ENCODE assay signal across 17 cellular contexts in genomic region chr14:52325632-52326031, GRCh38. TPM values are rescaled to one million over a fixed set of nuclear protein-coding genes. Genes with fewer than 3 reads are reported as not detected.
DNase-seq lines count a peak whose midpoint lies in the region; ATAC-seq and TF ChIP-seq lines count a peak whose summit lies in the region.
"Had no signal": no experiment of that assay in that cellular context is flagged by ENCODE, and none has a peak within 500 bp of the region (broad histone marks: within the 10 kb centered on the region; RNA-seq: fewer than 3 reads in every experiment).

No MANE protein-coding gene starts in this region.

- H3K4me3 Mint-ChIP-seq in T-helper 1 cell treated with Interleukin-12 subunit alpha and Interleukin-12 subunit beta and Interleukin-4 antibody, amounts not matched to agents 30 μg/mL and 1 μg/mL, for 36 hours = peak overlapping the region; percentile 86
- peak overlapping the region; percentile 78 for H3K4me3 Mint-ChIP-seq in activated naive CD8-positive, alpha-beta T cell treated with anti-CD3 and anti-CD28 coated beads, Interleukin-2, amount 10 ng/mL, durations not matched to agents 7 days and 5 days
- peak overlapping the region; percentile 100 for H3K4me3 Mint-ChIP-seq in natural killer cell treated with Interleukin-12 subunit alpha and Interleukin-12 subunit beta and Interleukin-15 and Interleukin-18, amount 100 ng/mL, for 72 hours
- H3K4me3 Mint-ChIP-seq: nephron progenitor cell had no signal

- H3K27ac ChIP-seq in KOPT-K1 (ENCODE audit: low read depth, low read length, poor library complexity, severe bottlenecking) = peak overlapping the region; percentile 44
- H3K27ac ChIP-seq: body of pancreas, lower lobe of right lung, upper lobe of right lung had no signal

- peaks cover 79% of the 10 kb centered on the region for H3K4me1 Mint-ChIP-seq in T-helper 1 cell treated with Interleukin-12 subunit alpha and Interleukin-12 subunit beta and Interleukin-4 antibody, amounts not matched to agents 30 μg/mL and 1 μg/mL, for 36 hours (ENCODE audit: low read depth)
- peaks cover 73% of the 10 kb centered on the region for H3K4me1 Mint-ChIP-seq in activated naive CD8-positive, alpha-beta T cell treated with anti-CD3 and anti-CD28 coated beads, Interleukin-2, amount 10 ng/mL, durations not matched to agents 7 days and 5 days
- peaks cover 59 to 86% of the 10 kb centered on the region in 2 donors for H3K4me1 Mint-ChIP-seq in natural killer cell treated with Interleukin-12 subunit alpha and Interleukin-12 subunit beta and Interleukin-15 and Interleukin-18, amount 100 ng/mL, for 72 hours (ENCODE audit: low read depth in 2 of 2)

- DNase-seq in T-helper 1 cell (no peak), NCI-H2196 treated with DMSO at 0.1 percent for 48 hours (lab: John Stamatoyannopoulos, UW; ENCODE audit: unreplicated experiment) (no peak)
- DNase-seq in activated naive CD8-positive, alpha-beta T cell treated with anti-CD3 and anti-CD28 coated beads, Interleukin-2, amount 10 ng/mL, durations not matched to agents 7 days and 5 days = no peak
- DNase-seq in natural killer cell treated with Interleukin-12 subunit alpha and Interleukin-12 subunit beta and Interleukin-15 and Interleukin-18, amount 100 ng/mL, for 72 hours (ENCODE audit: low spot score) = no peak
- no peak for DNase-seq in stimulated activated CD4-positive, alpha-beta T cell treated with anti-CD3 and anti-CD28 coated beads, Interleukin-4, amount 100 ng/mL, for 4 hours
- DNase-seq: Caco-2, lower lobe of right lung, NCI-H2171, nephron progenitor cell, upper lobe of right lung had no signal

- no peak for ATAC-seq in activated naive CD8-positive, alpha-beta T cell treated with anti-CD3 and anti-CD28 coated beads, Interleukin-2, amount 10 ng/mL, durations not matched to agents 7 days and 5 days (ENCODE audit: low read depth)
- no peak for ATAC-seq in natural killer cell treated with Interleukin-12 subunit alpha and Interleukin-12 subunit beta and Interleukin-15 and Interleukin-18, amount 100 ng/mL, for 72 hours
- no peak for ATAC-seq in SK-N-SH treated with all-trans-retinoic acid at 6 μM for 48 hours
- ATAC-seq: body of pancreas had no signal

- peaks cover 80% of the 10 kb centered on the region for H3K36me3 Mint-ChIP-seq in T-helper 1 cell treated with Interleukin-12 subunit alpha and Interleukin-12 subunit beta and Interleukin-4 antibody, amounts not matched to agents 30 μg/mL and 1 μg/mL, for 36 hours (ENCODE audit: low read depth)
- H3K36me3 Mint-ChIP-seq in activated naive CD8-positive, alpha-beta T cell treated with anti-CD3 and anti-CD28 coated beads, Interleukin-2, amount 10 ng/mL, durations not matched to agents 7 days and 5 days = peaks cover 79% of the 10 kb centered on the region
- H3K36me3 Mint-ChIP-seq in natural killer cell treated with Interleukin-12 subunit alpha and Interleukin-12 subunit beta and Interleukin-15 and Interleukin-18, amount 100 ng/mL, for 72 hours = peaks cover 71% of the 10 kb centered on the region

- H3K27ac Mint-ChIP-seq in T-helper 1 cell treated with Interleukin-12 subunit alpha and Interleukin-12 subunit beta and Interleukin-4 antibody, amounts not matched to agents 30 μg/mL and 1 μg/mL, for 36 hours = peak overlapping the region; percentile 65
- peak overlapping the region; percentile 71 for H3K27ac Mint-ChIP-seq in activated naive CD8-positive, alpha-beta T cell treated with anti-CD3 and anti-CD28 coated beads, Interleukin-2, amount 10 ng/mL, durations not matched to agents 7 days and 5 days
- peak overlapping the region; percentile 98 for H3K27ac Mint-ChIP-seq in natural killer cell treated with Interleukin-12 subunit alpha and Interleukin-12 subunit beta and Interleukin-15 and Interleukin-18, amount 100 ng/mL, for 72 hours
- H3K27ac Mint-ChIP-seq: nephron progenitor cell had no signal

- H3K36me3 ChIP-seq in KOPT-K1 (ENCODE audit: insufficient read depth, low read length) = no peaks in the 10 kb centered on the region
- H3K36me3 ChIP-seq: lower lobe of right lung, upper lobe of right lung had no signal

- peaks cover 20% of the 10 kb centered on the region for H3K9me3 Mint-ChIP-seq in T-helper 1 cell treated with Interleukin-12 subunit alpha and Interleukin-12 subunit beta and Interleukin-4 antibody, amounts not matched to agents 30 μg/mL and 1 μg/mL, for 36 hours
- peaks cover 10% of the 10 kb centered on the region for H3K9me3 Mint-ChIP-seq in activated naive CD8-positive, alpha-beta T cell treated with anti-CD3 and anti-CD28 coated beads, Interleukin-2, amount 10 ng/mL, durations not matched to agents 7 days and 5 days
- H3K9me3 Mint-ChIP-seq in natural killer cell treated with Interleukin-12 subunit alpha and Interleukin-12 subunit beta and Interleukin-15 and Interleukin-18, amount 100 ng/mL, for 72 hours = peaks cover 9% of the 10 kb centered on the region

- no peaks in the 10 kb centered on the region for H3K27me3 Mint-ChIP-seq in T-helper 1 cell treated with Interleukin-12 subunit alpha and Interleukin-12 subunit beta and Interleukin-4 antibody, amounts not matched to agents 30 μg/mL and 1 μg/mL, for 36 hours (ENCODE audit: low read depth)
- H3K27me3 Mint-ChIP-seq in activated naive CD8-positive, alpha-beta T cell treated with anti-CD3 and anti-CD28 coated beads, Interleukin-2, amount 10 ng/mL, durations not matched to agents 7 days and 5 days = no peaks in the 10 kb centered on the region
- H3K27me3 Mint-ChIP-seq in natural killer cell treated with Interleukin-12 subunit alpha and Interleukin-12 subunit beta and Interleukin-15 and Interleukin-18, amount 100 ng/mL, for 72 hours = no peaks in the 10 kb centered on the region

- peaks cover 37% of the 10 kb centered on the region for H3K9me3 ChIP-seq in KOPT-K1 (ENCODE audit: insufficient read depth, low read length, poor library complexity, severe bottlenecking)
- H3K9me3 ChIP-seq: body of pancreas, lower lobe of right lung, upper lobe of right lung had no signal

- POLR2A ChIA-PET in activated naive CD8-positive, alpha-beta T cell treated with anti-CD3 and anti-CD28 coated beads, Interleukin-2, amount 10 ng/mL, durations not matched to agents 7 days and 5 days (lab: Charles Lee) = interaction anchor here (1.0 to 4.1 kb wide), 8 partner anchors 8 to 80 kb away, joined by 3 to 45 read pairs (median 4); partner anchors contain the start of gene PTGER2

TF ChIP-seq in SK-N-SH treated with all-trans-retinoic acid at 6 μM for 48 hours, 23 proteins besides CTCF, POLR2A, EP300 and RAD21:
- TF ChIP-seq ZFP30 (CRISPR knock-in tag; IDR thresholded peaks at IDR 0.05) = no peak
- no peak for TF ChIP-seq ZC3H10 (CRISPR knock-in tag; IDR thresholded peaks at IDR 0.05)
- TF ChIP-seq ARNTL (CRISPR knock-in tag; IDR thresholded peaks at IDR 0.05; ENCODE audit: borderline replicate concordance, low read depth) = no peak
- TF ChIP-seq ZFP3 (CRISPR knock-in tag; IDR thresholded peaks at IDR 0.05) = no peak
- no peak for TF ChIP-seq BACH2 (CRISPR knock-in tag; IDR thresholded peaks at IDR 0.05; ENCODE audit: borderline replicate concordance)
- TF ChIP-seq ISL1 (CRISPR knock-in tag; IDR thresholded peaks at IDR 0.05) = no peak
- TF ChIP-seq GLIS3 (CRISPR knock-in tag; IDR thresholded peaks at IDR 0.05) = no peak
- TF ChIP-seq CSDC2 (CRISPR knock-in tag; IDR thresholded peaks at IDR 0.05) = no peak
- no peak for TF ChIP-seq ZNF565 (CRISPR knock-in tag; conservative IDR thresholded peaks at IDR 0.05; ENCODE audit: low read depth)
- TF ChIP-seq, protein P1, sequence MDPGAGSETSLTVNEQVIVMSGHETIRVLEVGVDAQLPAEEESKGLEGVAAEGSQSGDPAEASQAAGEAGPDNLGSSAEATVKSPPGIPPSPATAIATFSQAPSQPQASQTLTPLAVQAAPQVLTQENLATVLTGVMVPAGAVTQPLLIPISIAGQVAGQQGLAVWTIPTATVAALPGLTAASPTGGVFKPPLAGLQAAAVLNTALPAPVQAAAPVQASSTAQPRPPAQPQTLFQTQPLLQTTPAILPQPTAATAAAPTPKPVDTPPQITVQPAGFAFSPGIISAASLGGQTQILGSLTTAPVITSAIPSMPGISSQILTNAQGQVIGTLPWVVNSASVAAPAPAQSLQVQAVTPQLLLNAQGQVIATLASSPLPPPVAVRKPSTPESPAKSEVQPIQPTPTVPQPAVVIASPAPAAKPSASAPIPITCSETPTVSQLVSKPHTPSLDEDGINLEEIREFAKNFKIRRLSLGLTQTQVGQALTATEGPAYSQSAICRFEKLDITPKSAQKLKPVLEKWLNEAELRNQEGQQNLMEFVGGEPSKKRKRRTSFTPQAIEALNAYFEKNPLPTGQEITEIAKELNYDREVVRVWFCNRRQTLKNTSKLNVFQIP (CRISPR knock-in tag; IDR thresholded peaks at IDR 0.05; ENCODE audit: borderline replicate concordance, low read depth) = no peak
- TF ChIP-seq ZNF70 (CRISPR knock-in tag; IDR thresholded peaks at IDR 0.05) = no peak
TF ChIP-seq in SK-N-SH treated with all-trans-retinoic acid at 6 μM for 48 hours: peak in this region for 0.

RNA-seq across cellular contexts. Expression of gene PTGER2, which starts 11.5 kb away (rescaled TPM):
- 100 to 1,000 TPM; 115 to 119 TPM for total RNA-seq in activated naive CD8-positive, alpha-beta T cell treated with anti-CD3 and anti-CD28 coated beads, Interleukin-2, amount 10 ng/mL, durations not matched to agents 7 days and 5 days
- 10 to 100 TPM; 94.5 to 96.0 TPM for total RNA-seq in natural killer cell treated with Interleukin-12 subunit alpha and Interleukin-12 subunit beta and Interleukin-15 and Interleukin-18, amount 100 ng/mL, for 72 hours
- total RNA-seq: A172, HT1080 had no signal

RNA-seq across cellular contexts. Expression of gene PTGDR, which starts 58.1 kb away (rescaled TPM):
- total RNA-seq in activated naive CD8-positive, alpha-beta T cell treated with anti-CD3 and anti-CD28 coated beads, Interleukin-2, amount 10 ng/mL, durations not matched to agents 7 days and 5 days = 1 to 10 TPM; 2.6 to 3.1 TPM
- 1 to 10 TPM; 3.8 to 4.5 TPM for total RNA-seq in natural killer cell treated with Interleukin-12 subunit alpha and Interleukin-12 subunit beta and Interleukin-15 and Interleukin-18, amount 100 ng/mL, for 72 hours
- total RNA-seq: A172, HT1080, renal cortical epithelial cell had no signal
